Comparison of ENCODE assay signal across 20 cellular contexts in genomic region chr3:9214185-9214584, GRCh38. TPM values are rescaled to one million over a fixed set of nuclear protein-coding genes. Genes with fewer than 3 reads are reported as not detected.
A peak's percentile ranks its signal among the peaks of the same experiment; 100 is the strongest.
DNase-seq lines count a peak whose midpoint lies in the region; ATAC-seq, FAIRE-seq and TF ChIP-seq lines count a peak whose summit lies in the region.
"Had no signal": no experiment of that assay in that cellular context is flagged by ENCODE, and none has a peak within 500 bp of the region (broad histone marks: within the 10 kb centered on the region; RNA-seq: fewer than 3 reads in every experiment).

No MANE protein-coding gene starts in this region.

- no peak for FAIRE-seq in keratinocyte (lab: Jason Lieb, UNC)
- FAIRE-seq: D721Med had no signal

- H3K4me1 ChIP-seq in GM23248 (ENCODE audit: insufficient read depth) (peaks cover 27% of the 10 kb centered on the region), keratinocyte (ENCODE audit: control insufficient read depth, extremely low read depth, insufficient read depth, low read length) (peaks cover 31% of the 10 kb centered on the region)
- H3K4me1 ChIP-seq: Peyer's patch had no signal

- H3K4me3 ChIP-seq in GM23248 = peak overlapping the region; percentile 31; the same call in 1 of the 2 replicates
- H3K4me3 ChIP-seq in keratinocyte (ENCODE audit: control insufficient read depth in 2 of 3, extremely low read depth in 1 of 3, insufficient read depth in 2 of 3, low read depth in 1 of 3, low read length in 3 of 3) = no peak overlapping the region
- H3K4me3 ChIP-seq: BLaER1 treated with 17β-estradiol and CSF1 and Interleukin-3, amounts not matched to agents 10 nM and 100 nM; Peyer's patch had no signal

- H3K36me3 Mint-ChIP-seq in brain (peaks cover 31% of the 10 kb centered on the region), nephron (ENCODE audit: low read depth) (no peaks in the 10 kb centered on the region)
- H3K36me3 Mint-ChIP-seq: CD8-positive, alpha-beta memory T cell had no signal

- H3K4me1 Mint-ChIP-seq in brain (peaks cover 80% of the 10 kb centered on the region), nephron (peaks cover 59% of the 10 kb centered on the region)
- H3K4me1 Mint-ChIP-seq: CD8-positive, alpha-beta memory T cell had no signal

- H3K27me3 ChIP-seq in GM23248 (replicated peaks; ENCODE audit: insufficient read depth) (no peaks in the 10 kb centered on the region), keratinocyte (ENCODE audit: control insufficient read depth, extremely low read depth, insufficient read depth, low read length) (no peaks in the 10 kb centered on the region)
- H3K27me3 ChIP-seq: BLaER1 treated with 17β-estradiol and CSF1 and Interleukin-3, amounts not matched to agents 10 nM and 100 nM; Peyer's patch had no signal

- H3K27ac Mint-ChIP-seq in brain = peak overlapping the region in 4 of 5 experiments; percentile 51 to 94 (median 64)
- H3K27ac Mint-ChIP-seq in nephron = peak overlapping the region; percentile 83 to 90 (median 83)
- H3K27ac Mint-ChIP-seq: CD8-positive, alpha-beta memory T cell; HFFc6 had no signal

- whole genome bisulfite sequencing in GM23248 (ENCODE audit: low coverage in 1 of 2, low lambda C conversion rate in 2 of 2, missing lambda C conversion rate in 2 of 2), 2 experiments = 16 to 32% methylated on average over 3 of the region's 3 CpGs

- in situ Hi-C loops in GM23248 (cut with MboI) = no loop called here

- no peaks in the 10 kb centered on the region for H4K20me1 ChIP-seq in GM23248 (ENCODE audit: insufficient read depth)
- H4K20me1 ChIP-seq in keratinocyte (ENCODE audit: control insufficient read depth, extremely low read depth, insufficient read depth, low read length) = no peaks in the 10 kb centered on the region

- H3K9ac ChIP-seq in GM23248 (no peak overlapping the region), keratinocyte (ENCODE audit: control insufficient read depth, extremely low read depth, insufficient read depth, low read length) (no peak overlapping the region)
- H3K9ac ChIP-seq: BLaER1 treated with 17β-estradiol and CSF1 and Interleukin-3, amounts not matched to agents 10 nM and 100 nM had no signal

- H3K27me3 Mint-ChIP-seq in brain (no peaks in the 10 kb centered on the region), nephron (ENCODE audit: low read depth) (no peaks in the 10 kb centered on the region)

- H3K36me3 ChIP-seq in GM23248 (ENCODE audit: low read depth) = no peaks in the 10 kb centered on the region
- no peaks in the 10 kb centered on the region for H3K36me3 ChIP-seq in keratinocyte (ENCODE audit: control insufficient read depth in 2 of 2, extremely low read depth in 1 of 2, insufficient read depth in 2 of 2, low read length in 2 of 2)
- H3K36me3 ChIP-seq: BLaER1 treated with 17β-estradiol and CSF1 and Interleukin-3, amounts not matched to agents 10 nM and 100 nM; Peyer's patch had no signal

- peaks cover 29% of the 10 kb centered on the region for H3F3A ChIP-seq in GM23248 (ENCODE audit: insufficient read depth)

- ATAC-seq in HG02798 (IDR thresholded peaks at IDR 0.05; ENCODE audit: poor library complexity, unreplicated experiment) = no peak
- no peak for ATAC-seq in GM18867 (IDR thresholded peaks at IDR 0.05; ENCODE audit: unreplicated experiment)

- H2AFZ ChIP-seq in GM23248 (no peak overlapping the region), keratinocyte (ENCODE audit: control insufficient read depth, low read length) (no peak overlapping the region)

- no peaks in the 10 kb centered on the region for H3K9me3 ChIP-seq in GM23248 (ENCODE audit: low read depth)
- no peaks in the 10 kb centered on the region for H3K9me3 ChIP-seq in keratinocyte (ENCODE audit: control insufficient read depth, low read depth, low read length)
- H3K9me3 ChIP-seq: BLaER1 treated with 17β-estradiol and CSF1 and Interleukin-3, amounts not matched to agents 10 nM and 100 nM; Peyer's patch had no signal

- TF ChIP-seq CTCF in brain (conservative IDR thresholded peaks at IDR 0.05) (no peak), keratinocyte (optimal IDR thresholded peaks at IDR 0.05 in 1 of 3, IDR thresholded peaks at IDR 0.05 in 1 of 3, conservative IDR thresholded peaks at IDR 0.05 in 1 of 3; ENCODE audit: extremely low read depth in 1 of 3, insufficient read depth in 2 of 3, low read length in 3 of 3) (no peak), nephron (IDR thresholded peaks at IDR 0.05; ENCODE audit: unreplicated experiment in 3 of 3) (no peak)

- no peaks in the 10 kb centered on the region for H3K9me2 ChIP-seq in GM23248 (ENCODE audit: insufficient read depth)

- no peaks in the 10 kb centered on the region for H3K9me1 ChIP-seq in keratinocyte (ENCODE audit: control insufficient read depth, extremely low read depth, insufficient read depth, low read length)

- H3K79me2 ChIP-seq in GM23248 (ENCODE audit: insufficient read depth) = no peaks in the 10 kb centered on the region
- H3K79me2 ChIP-seq in keratinocyte (ENCODE audit: control insufficient read depth, insufficient read depth, low read length) = peaks cover 21% of the 10 kb centered on the region

- H3K4me3 Mint-ChIP-seq in brain = no peak overlapping the region
- no peak overlapping the region for H3K4me3 Mint-ChIP-seq in nephron
- H3K4me3 Mint-ChIP-seq: CD8-positive, alpha-beta memory T cell; HFFc6 had no signal

- H3K27ac ChIP-seq in GM23248 = peak overlapping the region; percentile 29; the same call in 1 of the 2 replicates
- H3K27ac ChIP-seq in keratinocyte (ENCODE audit: control insufficient read depth, insufficient read depth, low read length) = peak overlapping the region; percentile 75
- H3K27ac ChIP-seq: BLaER1 treated with 17β-estradiol and CSF1 and Interleukin-3, amounts not matched to agents 10 nM and 100 nM; Peyer's patch had no signal

- dilution Hi-C loops in keratinocyte (cut with MboI; ENCODE audit: extremely low pct_ligation_motif_present, low sequenced_read_pairs) = no loop called here

- DNase-seq in GM23248 (peak; percentile 36), keratinocyte (ENCODE audit: low read depth, low spot score) (no peak), HUDEP-2 (lab: John Stamatoyannopoulos, UW; ENCODE audit: unreplicated experiment in 76 of 76) (no peak), SIG-M5 treated with dmso at 0.1 percent for 504 hours (lab: John Stamatoyannopoulos, UW; ENCODE audit: unreplicated experiment) (no peak)
- DNase-seq: CD8-positive, alpha-beta memory T cell; GOT3; Karpas-422; MM.1S; NCI-H1105; NCI-H1694; NCI-H524 treated with DMSO at 0.1 percent for 48 hours; Peyer's patch; Right ventricle myocardium superior had no signal

- peaks cover 0 to 4% (median 0%) of the 10 kb centered on the region in 5 experiments for H3K9me3 Mint-ChIP-seq in brain
- no peaks in the 10 kb centered on the region for H3K9me3 Mint-ChIP-seq in nephron
- H3K9me3 Mint-ChIP-seq: CD8-positive, alpha-beta memory T cell; HFFc6 had no signal

- peak overlapping the region; percentile 54 for H3K4me2 ChIP-seq in GM23248 (ENCODE audit: unreplicated experiment)
- H3K4me2 ChIP-seq in keratinocyte (ENCODE audit: control insufficient read depth, extremely low read depth, insufficient read depth, low read depth, low read length) = no peak overlapping the region

RNA-seq across cellular contexts. Expression of gene SRGAP3, which starts 35.3 kb away (rescaled TPM):
- total RNA-seq in GM23248 (2014; rRNA removed; shearing (Covaris generic)) = 0.13 and 1.7 TPM in 2 replicates
- polyA plus RNA-seq in GM23248 (2016; fragmentation: Nextera tagmentation; extraction: Ambion mirVana) (0.89 and 0.91 TPM in 2 replicates), brain (ENCODE audit: insufficient read depth, low read depth, low replicate concordance) (9.8 TPM), keratinocyte (4.3 to 7.2 TPM (median 6.2 TPM) in 3 replicates)
- 6.6 TPM for polyA plus RNA-seq in keratinocyte (2011; ENCODE audit: low read depth)
- 2.7 and 3.8 TPM in 2 replicates for polyA plus RNA-seq in keratinocyte (2011; cell fraction: cytosol; rRNA removed)
- polyA plus RNA-seq in keratinocyte (2011; cell fraction: nucleus; rRNA removed) = 17.0 and 19.0 TPM in 2 replicates
- polyA plus RNA-seq in keratinocyte (2012; ENCODE audit: low replicate concordance) = 6.6 and 6.7 TPM in 2 replicates
- polyA minus RNA-seq in keratinocyte = 19.8 to 41.2 TPM (median 29.3 TPM) in 3 replicates
- polyA minus RNA-seq in keratinocyte (2011; cell fraction: cytosol; rRNA and poly(A)+ RNA removed) = 7.1 TPM
- polyA minus RNA-seq in keratinocyte (2011; cell fraction: nucleus; rRNA and poly(A)+ RNA removed) = 23.6 and 48.1 TPM in 2 replicates
